In genomic region chr6:158853072-158853871, GRCh38 we compare ENCODE assay signal across 1 cellular context.
A peak's percentile ranks its signal among the peaks of the same experiment; 100 is the strongest.
TF ChIP-seq lines count a peak whose summit lies in the region.

No MANE protein-coding gene starts in this region.

TF ChIP-seq in K562, 482 proteins besides CTCF, POLR2A, EP300 and RAD21 (continued from another document and continues in another):
- TF ChIP-seq MGA (IDR thresholded peaks at IDR 0.05) = peak; percentile 93
- no peak for TF ChIP-seq CBX8 (IDR thresholded peaks at IDR 0.05; ENCODE audit: borderline replicate concordance, extremely low read depth, low read depth, low read length, poor library complexity, severe bottlenecking)
- peak; percentile 99 to 100 for TF ChIP-seq KDM1A (IDR thresholded peaks at IDR 0.05)
- 0 out of 2 replicates have a peak, but pooled peaks have one; percentile 8 for TF ChIP-seq DEAF1 (CRISPR knock-in tag; IDR thresholded peaks at IDR 0.05)
- no peak for TF ChIP-seq ZNF274 (IDR thresholded peaks at IDR 0.05; ENCODE audit: borderline replicate concordance, low read depth, low read length)
- no peak for TF ChIP-seq CREB5 (CRISPR knock-in tag; IDR thresholded peaks at IDR 0.05)
- no peak for TF ChIP-seq ELK3 (CRISPR knock-in tag; IDR thresholded peaks at IDR 0.05)
- no peak for TF ChIP-seq KLF10 (CRISPR knock-in tag; IDR thresholded peaks at IDR 0.05)
- no peak for TF ChIP-seq POLR3G (IDR thresholded peaks at IDR 0.05; ENCODE audit: extremely low read depth, insufficient read length, insufficient replicate concordance)
- 0 out of 2 replicates have a peak, but pooled peaks have one; percentile 3 for TF ChIP-seq JUNB (CRISPR knock-in tag; conservative IDR thresholded peaks at IDR 0.05)
- no peak for TF ChIP-seq FUS (optimal IDR thresholded peaks at IDR 0.05; ENCODE audit: low read depth, low read length)
- peak; percentile 99 for TF ChIP-seq CTBP1 (IDR thresholded peaks at IDR 0.05; ENCODE audit: borderline replicate concordance)
- TF ChIP-seq PHB2 (IDR thresholded peaks at IDR 0.05; ENCODE audit: low read depth) = peak; percentile 96
- TF ChIP-seq SNRNP70 (optimal IDR thresholded peaks at IDR 0.05; ENCODE audit: low read depth, low read length) = no peak
- TF ChIP-seq E2F8 (IDR thresholded peaks at IDR 0.05; ENCODE audit: low read depth, partially characterized antibody) = peak; percentile 76
- TF ChIP-seq RBBP5 (IDR thresholded peaks at IDR 0.05; ENCODE audit: borderline replicate concordance, insufficient read depth, low read length, poor library complexity, severe bottlenecking) = no peak
- peak; percentile 71; the same call in 1 of the 2 replicates for TF ChIP-seq KLF6 (CRISPR knock-in tag; IDR thresholded peaks at IDR 0.05; ENCODE audit: borderline replicate concordance)
- TF ChIP-seq TRIM24 (IDR thresholded peaks at IDR 0.05) = peak; percentile 97 to 98
- TF ChIP-seq ZNF212 (CRISPR knock-in tag; IDR thresholded peaks at IDR 0.05) = no peak
- no peak for TF ChIP-seq ZBTB49 (CRISPR knock-in tag; IDR thresholded peaks at IDR 0.05; ENCODE audit: borderline replicate concordance)
- no peak for TF ChIP-seq HNRNPL (IDR thresholded peaks at IDR 0.05; ENCODE audit: low read depth, low read length)
- TF ChIP-seq ZSCAN29 (IDR thresholded peaks at IDR 0.05) = no peak; the same call in 1 of the 2 replicates
- peak; percentile 32; the same call in 1 of the 2 replicates for TF ChIP-seq IRF1 (CRISPR knock-in tag; IDR thresholded peaks at IDR 0.05; ENCODE audit: borderline replicate concordance)
- TF ChIP-seq SMAD2 (IDR thresholded peaks at IDR 0.05; ENCODE audit: low read depth, low read length) = no peak
- TF ChIP-seq ZBTB2 (IDR thresholded peaks at IDR 0.05) = peak; percentile 97
- peak; percentile 99 for TF ChIP-seq BCOR (IDR thresholded peaks at IDR 0.05)
- TF ChIP-seq ARHGAP35 (IDR thresholded peaks at IDR 0.05; ENCODE audit: partially characterized antibody) = peak; percentile 93
- TF ChIP-seq HINFP (tag; conservative IDR thresholded peaks at IDR 0.05; ENCODE audit: low read depth) = no peak
- TF ChIP-seq TCF7 (IDR thresholded peaks at IDR 0.05; ENCODE audit: borderline replicate concordance) = 0 out of 2 replicates have a peak, but pooled peaks have one; percentile 58
